Comparison of ENCODE assay signal across 16 cellular contexts in the genomic region with DNA sequence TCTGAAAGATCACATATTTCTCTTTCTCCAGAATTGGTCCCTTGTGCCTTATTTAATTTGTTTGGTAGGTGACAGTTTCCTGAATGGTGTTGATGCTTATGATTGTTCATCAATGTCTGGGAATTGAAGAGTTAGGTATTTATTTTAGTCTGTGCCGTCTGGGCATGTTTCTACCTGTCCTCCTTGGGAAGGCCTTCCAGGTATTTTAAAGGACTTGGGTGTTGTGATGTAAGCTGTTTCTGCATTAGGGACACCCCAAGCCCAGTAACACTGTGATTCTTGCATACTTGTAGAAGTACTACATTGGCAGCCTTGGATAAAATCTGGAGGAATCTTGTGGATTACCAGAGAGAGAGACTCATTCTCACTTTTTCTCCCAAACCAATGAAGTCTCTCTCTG.
"Had no signal": no experiment of that assay in that cellular context is flagged by ENCODE, and none has a peak within 500 bp of the region (broad histone marks: within the 10 kb centered on the region; RNA-seq: fewer than 3 reads in every experiment).

No MANE protein-coding gene starts in this region.

- ATAC-seq: activated CD4-positive, CD25-positive, alpha-beta regulatory T cell treated with anti-CD3 and anti-CD28 coated beads, Interleukin-2, amount 50 U/mL, for 24 hours; activated CD8-positive, alpha-beta T cell treated with anti-CD3 and anti-CD28 coated beads for 36 hours; activated T-cell treated with anti-CD3 and anti-CD28 coated beads, Interleukin-2, amount 50 U/mL, for 72 hours had no signal

- DNase-seq: activated CD4-positive, alpha-beta T cell treated with anti-CD3 and anti-CD28 coated beads for 4 hours; activated CD8-positive, alpha-beta memory T cell treated with anti-CD3 and anti-CD28 coated beads, Interleukin-2, amount 50 U/mL, for 4 hours; activated CD8-positive, alpha-beta T cell treated with anti-CD3 and anti-CD28 coated beads for 36 hours; activated gamma-delta T cell treated with Interleukin-2 at 50 U/mL for 16 hours; activated naive CD4-positive, alpha-beta T cell treated with anti-CD3 and anti-CD28 coated beads, Interleukin-2, amount 10 ng/mL, durations not matched to agents 7 days and 5 days; activated naive CD8-positive, alpha-beta T cell treated with anti-CD3 and anti-CD28 coated beads for 36 hours; activated T-cell treated with anti-CD3 and anti-CD28 coated beads, Interleukin-2, amount 50 U/mL, for 72 hours; brain microvascular endothelial cell; KG1; NCI-H1092; NCI-H1417; NCI-H1930; NCI-H510A treated with DMSO at 0.1 percent for 48 hours; Peyer's patch had no signal

- H3K27ac ChIP-seq: brain microvascular endothelial cell, RWPE1 had no signal

- H3K4me3 ChIP-seq: Peyer's patch had no signal

- H3K4me1 ChIP-seq: Peyer's patch had no signal

- H3K27me3 ChIP-seq: brain microvascular endothelial cell, Peyer's patch had no signal

- H3K36me3 ChIP-seq: brain microvascular endothelial cell, Peyer's patch had no signal

- H3K9me3 ChIP-seq: Peyer's patch had no signal
